In genomic region chr12:90858261-90858660, GRCh38 we compare ENCODE assay signal across 13 cellular contexts.
DNase-seq lines count a peak whose midpoint lies in the region; ATAC-seq and TF ChIP-seq lines count a peak whose summit lies in the region.
"Had no signal": no experiment of that assay in that cellular context is flagged by ENCODE, and none has a peak within 500 bp of the region (broad histone marks: within the 10 kb centered on the region; RNA-seq: fewer than 3 reads in every experiment).

No MANE protein-coding gene starts in this region.

- peaks cover 2% of the 10 kb centered on the region for H3K9me3 ChIP-seq in aorta (ENCODE audit: control insufficient read depth, low read length)

- no peaks in the 10 kb centered on the region for H3K4me1 Mint-ChIP-seq in activated CD4-positive, alpha-beta T cell treated with anti-CD3 and anti-CD28 coated beads, Interleukin-2, amount 10 ng/mL, durations not matched to agents 7 days and 5 days
- H3K4me1 Mint-ChIP-seq in chondrocyte (ENCODE audit: low read depth) = peaks cover 7% of the 10 kb centered on the region
- H3K4me1 Mint-ChIP-seq: T-helper 17 cell had no signal

- POLR2A ChIA-PET in activated CD4-positive, alpha-beta T cell treated with anti-CD3 and anti-CD28 coated beads, Interleukin-2, amount 10 ng/mL, durations not matched to agents 7 days and 5 days (lab: Charles Lee) = no interaction called here

- no peak overlapping the region for H3K27ac ChIP-seq in aorta (ENCODE audit: low read depth in 1 of 2, low read length in 2 of 2)

- H3K4me3 ChIP-seq in aorta (ENCODE audit: low read length in 2 of 2) = no peak overlapping the region

- H3K9me3 Mint-ChIP-seq in activated CD4-positive, alpha-beta T cell treated with anti-CD3 and anti-CD28 coated beads, Interleukin-2, amount 10 ng/mL, durations not matched to agents 7 days and 5 days = no peaks in the 10 kb centered on the region
- peaks cover 10% of the 10 kb centered on the region for H3K9me3 Mint-ChIP-seq in chondrocyte (ENCODE audit: low read depth)

- CTCF ChIA-PET in activated CD4-positive, alpha-beta T cell treated with anti-CD3 and anti-CD28 coated beads, Interleukin-2, amount 10 ng/mL, durations not matched to agents 7 days and 5 days (lab: Charles Lee) = no interaction called here

- no peaks in the 10 kb centered on the region for H3K36me3 Mint-ChIP-seq in activated CD4-positive, alpha-beta T cell treated with anti-CD3 and anti-CD28 coated beads, Interleukin-2, amount 10 ng/mL, durations not matched to agents 7 days and 5 days (ENCODE audit: low read depth)
- no peaks in the 10 kb centered on the region for H3K36me3 Mint-ChIP-seq in chondrocyte (ENCODE audit: low read depth)
- H3K36me3 Mint-ChIP-seq: activated naive CD8-positive, alpha-beta T cell had no signal

- intact Hi-C loops in left ventricle myocardium superior (cut with micrococcal nuclease) (loop anchor here (10.0 kb wide), 1 partner anchor 163 kb away; no protein-coding TSS in a partner anchor), Right ventricle myocardium inferior (cut with DNase I) (loop anchor here (10.0 kb wide), 1 partner anchor 163 kb away; no protein-coding TSS in a partner anchor), aorta (cut with DNase I) (no loop called here)

- DNase-seq in left ventricle myocardium superior = no peak
- no peak for DNase-seq in Right ventricle myocardium inferior (ENCODE audit: missing footprints)
- peak; percentile 11 for DNase-seq in RPMI7951 (ENCODE audit: low read depth)
- peak; percentile 52 for DNase-seq in left kidney (ENCODE audit: low read depth, low spot score)
- no peak for DNase-seq in aorta
- no peak for DNase-seq in activated CD4-positive, alpha-beta T cell treated with anti-CD3 and anti-CD28 coated beads, Interleukin-2, amount 10 ng/mL, durations not matched to agents 7 days and 5 days
- DNase-seq in chondrocyte (ENCODE audit: low spot score) = no peak
- DNase-seq: NCI-H1694 treated with DMSO at 0.1 percent for 48 hours; nephron progenitor cell; stimulated activated CD8-positive, alpha-beta memory T cell treated with anti-CD3 and anti-CD28 coated beads, Interleukin-4, amount 100 ng/mL, for 48 hours; T-helper 17 cell had no signal

- no peak overlapping the region for H3K4me3 Mint-ChIP-seq in activated CD4-positive, alpha-beta T cell treated with anti-CD3 and anti-CD28 coated beads, Interleukin-2, amount 10 ng/mL, durations not matched to agents 7 days and 5 days
- no peak overlapping the region for H3K4me3 Mint-ChIP-seq in chondrocyte (ENCODE audit: unreplicated experiment)
- H3K4me3 Mint-ChIP-seq: activated naive CD8-positive, alpha-beta T cell; nephron progenitor cell; T-helper 17 cell had no signal

- ATAC-seq in left ventricle myocardium superior (peak; percentile 55), Right ventricle myocardium inferior (no peak), aorta (ENCODE audit: low FRiP score) (peak; percentile 15), GM21717 (IDR thresholded peaks at IDR 0.05; ENCODE audit: unreplicated experiment) (no peak)
- ATAC-seq: T-helper 17 cell had no signal

- no peak overlapping the region for H3K27ac Mint-ChIP-seq in activated CD4-positive, alpha-beta T cell treated with anti-CD3 and anti-CD28 coated beads, Interleukin-2, amount 10 ng/mL, durations not matched to agents 7 days and 5 days
- no peak overlapping the region for H3K27ac Mint-ChIP-seq in chondrocyte (ENCODE audit: unreplicated experiment)
- H3K27ac Mint-ChIP-seq: activated naive CD8-positive, alpha-beta T cell; nephron progenitor cell; T-helper 17 cell had no signal

- 33 to 43% methylated on average over 2 of the region's 2 CpGs for WGBS in aorta, 2 donors

- no peaks in the 10 kb centered on the region for H3K27me3 ChIP-seq in aorta (ENCODE audit: control insufficient read depth in 1 of 2, insufficient read depth in 2 of 2, low read length in 1 of 2)

- H3K4me1 ChIP-seq in aorta (ENCODE audit: control insufficient read depth in 1 of 2, insufficient read depth in 2 of 2, low read length in 2 of 2) = no peaks in the 10 kb centered on the region

- no peak for TF ChIP-seq CTCF in chondrocyte (IDR thresholded peaks at IDR 0.05)

- H3K36me3 ChIP-seq in aorta (ENCODE audit: control insufficient read depth in 1 of 2, insufficient read depth in 2 of 2, low read length in 1 of 2) = no peaks in the 10 kb centered on the region

- peaks cover 4% of the 10 kb centered on the region for H3K27me3 Mint-ChIP-seq in activated CD4-positive, alpha-beta T cell treated with anti-CD3 and anti-CD28 coated beads, Interleukin-2, amount 10 ng/mL, durations not matched to agents 7 days and 5 days
- no peaks in the 10 kb centered on the region for H3K27me3 Mint-ChIP-seq in chondrocyte (ENCODE audit: low read depth)

Comparison
In these comparisons a context has a peak if more than half of its experiments do, and no peak if none do; other contexts are left out.
1. ATAC-seq: peak in left ventricle myocardium superior (single experiment) and aorta (single experiment); none in Right ventricle myocardium inferior (single experiment) and GM21717 (single experiment).
2. DNase-seq: peak in RPMI7951 (single experiment) and left kidney (single experiment); none in left ventricle myocardium superior (single experiment), Right ventricle myocardium inferior (single experiment), aorta (0 of 2), activated CD4-positive, alpha-beta T cell treated with anti-CD3 and anti-CD28 coated beads, Interleukin-2, amount 10 ng/mL, durations not matched to agents 7 days and 5 days (single experiment) and chondrocyte (single experiment).
3. intact Hi-C loops: an anchor here in left ventricle myocardium superior (10.0 kb wide) and Right ventricle myocardium inferior (10.0 kb wide); none called in aorta.